7 cellular contexts compared by ENCODE assay signal in genomic region chr3:131033480-131034080, GRCh38. TPM values are rescaled to one million over a fixed set of nuclear protein-coding genes. Genes with fewer than 3 reads are reported as not detected.
DNase-seq lines count a peak whose midpoint lies in the region; ATAC-seq, FAIRE-seq and TF ChIP-seq lines count a peak whose summit lies in the region.

No MANE protein-coding gene starts in this region.

- peak; percentile 64 for ATAC-seq in GM21515 (IDR thresholded peaks at IDR 0.05; ENCODE audit: unreplicated experiment)
- ATAC-seq in GM18873 (IDR thresholded peaks at IDR 0.05; ENCODE audit: low FRiP score, unreplicated experiment): no peak

- peak; percentile 49 for DNase-seq in DMS79 treated with DMSO at 0.1 percent for 48 hours (lab: John Stamatoyannopoulos, UW)
- peak; percentile 44 for DNase-seq in NCI-H2081 treated with DMSO at 0.1 percent for 48 hours (lab: John Stamatoyannopoulos, UW)
- peak; percentile 78 for DNase-seq in adipocyte (ENCODE audit: low read depth)
- DNase-seq in keratinocyte (ENCODE audit: low read depth, low spot score): peak; percentile 11
- no peak for DNase-seq in ureter (ENCODE audit: low spot score)

- no peaks in the 10 kb centered on the region for H3K79me2 ChIP-seq in keratinocyte (ENCODE audit: control insufficient read depth, insufficient read depth, low read length)

- no peak for FAIRE-seq in keratinocyte (lab: Jason Lieb, UNC)

- H2AFZ ChIP-seq in keratinocyte (ENCODE audit: control insufficient read depth, low read length): no peak overlapping the region

- H3K4me2 ChIP-seq in keratinocyte (ENCODE audit: control insufficient read depth, extremely low read depth, insufficient read depth, low read depth, low read length): no peak overlapping the region

- H3K9me3 ChIP-seq in adipocyte (ENCODE audit: control insufficient read depth, low read length): no peaks in the 10 kb centered on the region
- no peaks in the 10 kb centered on the region for H3K9me3 ChIP-seq in keratinocyte (ENCODE audit: control insufficient read depth, low read depth, low read length)

- peaks cover 19% of the 10 kb centered on the region for H3K4me1 ChIP-seq in adipocyte (ENCODE audit: control insufficient read depth, insufficient read depth, low read length)
- H3K4me1 ChIP-seq in keratinocyte (ENCODE audit: control insufficient read depth, extremely low read depth, insufficient read depth, low read length): no peaks in the 10 kb centered on the region

- dilution Hi-C loops in keratinocyte (cut with MboI; ENCODE audit: extremely low pct_ligation_motif_present, low sequenced_read_pairs): no loop called here

- H3K36me3 ChIP-seq in adipocyte (ENCODE audit: control insufficient read depth, insufficient read depth, low read length, severe bottlenecking) (no peaks in the 10 kb centered on the region), keratinocyte (ENCODE audit: control insufficient read depth in 2 of 2, extremely low read depth in 1 of 2, insufficient read depth in 2 of 2, low read length in 2 of 2) (peaks cover 1 to 4% of the 10 kb centered on the region in 2 experiments)

- H3K4me3 ChIP-seq in adipocyte (ENCODE audit: low read length): no peak overlapping the region
- H3K4me3 ChIP-seq in keratinocyte (ENCODE audit: control insufficient read depth in 2 of 3, extremely low read depth in 1 of 3, insufficient read depth in 2 of 3, low read depth in 1 of 3, low read length in 3 of 3): no peak overlapping the region

- no peaks in the 10 kb centered on the region for H4K20me1 ChIP-seq in keratinocyte (ENCODE audit: control insufficient read depth, extremely low read depth, insufficient read depth, low read length)

- H3K9ac ChIP-seq in adipocyte (ENCODE audit: low read length) (no peak overlapping the region), keratinocyte (ENCODE audit: control insufficient read depth, extremely low read depth, insufficient read depth, low read length) (no peak overlapping the region)

- no peaks in the 10 kb centered on the region for H3K9me1 ChIP-seq in keratinocyte (ENCODE audit: control insufficient read depth, extremely low read depth, insufficient read depth, low read length)

- H3K27ac ChIP-seq in keratinocyte (ENCODE audit: control insufficient read depth, insufficient read depth, low read length): no peak overlapping the region

- TF ChIP-seq CTCF in keratinocyte (optimal IDR thresholded peaks at IDR 0.05 in 1 of 3, IDR thresholded peaks at IDR 0.05 in 1 of 3, conservative IDR thresholded peaks at IDR 0.05 in 1 of 3; ENCODE audit: extremely low read depth in 1 of 3, insufficient read depth in 2 of 3, low read length in 3 of 3): peak in 2 of 3 experiments; percentile 39 to 43

- H3K27me3 ChIP-seq in adipocyte (replicated peaks; ENCODE audit: control insufficient read depth, insufficient read depth, low read length) (no peaks in the 10 kb centered on the region), keratinocyte (ENCODE audit: control insufficient read depth, extremely low read depth, insufficient read depth, low read length) (no peaks in the 10 kb centered on the region)

RNA-seq across cellular contexts. Expression of gene NEK11, which starts 6.9 kb away (rescaled TPM):
- 6.8 to 9.4 TPM (median 8.4 TPM) in 3 replicates for polyA plus RNA-seq in keratinocyte
- polyA plus RNA-seq in keratinocyte (2011; ENCODE audit: low read depth): 12.4 TPM
- 5.9 and 8.3 TPM in 2 replicates for polyA plus RNA-seq in keratinocyte (2011; cell fraction: cytosol; rRNA removed)
- 11.6 and 14.2 TPM in 2 replicates for polyA plus RNA-seq in keratinocyte (2011; cell fraction: nucleus; rRNA removed)
- 4.2 and 5.3 TPM in 2 replicates for polyA plus RNA-seq in keratinocyte (2012; ENCODE audit: low replicate concordance)
- polyA minus RNA-seq in keratinocyte: 2.5 to 7.7 TPM (median 4.2 TPM) in 3 replicates
- polyA minus RNA-seq in keratinocyte (2011; cell fraction: cytosol; rRNA and poly(A)+ RNA removed): 6.3 TPM
- 7.6 and 18.2 TPM in 2 replicates for polyA minus RNA-seq in keratinocyte (2011; cell fraction: nucleus; rRNA and poly(A)+ RNA removed)
- 10.2 TPM for total RNA-seq in ureter

RNA-seq across cellular contexts. Expression of gene ASTE1, which starts 7.0 kb away (rescaled TPM):
- polyA plus RNA-seq in keratinocyte: 4.3 to 5.2 TPM (median 4.6 TPM) in 3 replicates
- 1.8 TPM for polyA plus RNA-seq in keratinocyte (2011; ENCODE audit: low read depth)
- 1.9 and 3.4 TPM in 2 replicates for polyA plus RNA-seq in keratinocyte (2011; cell fraction: cytosol; rRNA removed)
- 4.2 and 4.9 TPM in 2 replicates for polyA plus RNA-seq in keratinocyte (2011; cell fraction: nucleus; rRNA removed)
- 2.5 and 2.7 TPM in 2 replicates for polyA plus RNA-seq in keratinocyte (2012; ENCODE audit: low replicate concordance)
- 3.2 to 5.9 TPM (median 4.5 TPM) in 3 replicates for polyA minus RNA-seq in keratinocyte
- polyA minus RNA-seq in keratinocyte (2011; cell fraction: cytosol; rRNA and poly(A)+ RNA removed): 5.9 TPM
- 3.4 and 7.0 TPM in 2 replicates for polyA minus RNA-seq in keratinocyte (2011; cell fraction: nucleus; rRNA and poly(A)+ RNA removed)
- total RNA-seq in ureter: 12.8 TPM
